ENCODE assay signal across 8 cellular contexts in genomic region chr9:77764894-77765780, GRCh38.
DNase-seq lines count a peak whose midpoint lies in the region; ATAC-seq, FAIRE-seq and TF ChIP-seq lines count a peak whose summit lies in the region.

No MANE protein-coding gene starts in this region.

- intact Hi-C loops in heart right ventricle (cut with DNase I) (no loop called here), cardiac septum (cut with DNase I) (loop anchor here (10.0 kb wide), 1 partner anchor 270 kb away; the partner anchor contains the start of gene GNAQ)

- H3K4me3 ChIP-seq in heart right ventricle = no peak overlapping the region
- H3K4me3 ChIP-seq in SK-N-MC = no peak overlapping the region

- DNase-seq in heart right ventricle (no peak), cardiac septum (ENCODE audit: low spot score) (no peak), SK-N-MC (ENCODE audit: low read depth, low spot score) (peak; percentile 55), foreskin melanocyte (peak; percentile 15), frontal cortex (ENCODE audit: low spot score in 2 of 2) (no peak), NCI-H524 treated with DMSO at 0.1 percent for 48 hours (lab: John Stamatoyannopoulos, UW) (no peak)

- H3K27ac ChIP-seq in heart right ventricle = peak overlapping the region in 1 of 10 donors; percentile 44
- H3K27ac ChIP-seq in SK-N-MC = no peak overlapping the region

- H3K9ac ChIP-seq in SK-N-MC (ENCODE audit: insufficient read length) = no peak overlapping the region

- no peak for FAIRE-seq in frontal cortex (lab: Jason Lieb, UNC)

- H3K27me3 ChIP-seq in heart right ventricle = no peaks in the 10 kb centered on the region

- H3K36me3 ChIP-seq in heart right ventricle (no peaks in the 10 kb centered on the region), SK-N-MC (ENCODE audit: insufficient read depth, low read length) (peaks cover 6% of the 10 kb centered on the region)

- peaks cover 0 to 17% (median 5%) of the 10 kb centered on the region in 9 donors for H3K4me1 ChIP-seq in heart right ventricle

- 68 to 74% methylated on average over 10 of the region's 10 CpGs for WGBS in heart right ventricle, 2 donors

- peak in 5 of 9 donors; percentile 19 to 53 (median 41) for TF ChIP-seq CTCF in heart right ventricle (IDR thresholded peaks at IDR 0.05)

- H3K9me3 ChIP-seq in heart right ventricle (peaks cover 0 to 17% (median 0%) of the 10 kb centered on the region in 11 donors), SK-N-MC (ENCODE audit: low read depth, low read length) (0 out of 2 replicates have a peak, but pooled peaks cover 4% of the 10 kb centered on the region)

- ATAC-seq in heart right ventricle (no peak), HG03175 (IDR thresholded peaks at IDR 0.05; ENCODE audit: unreplicated experiment) (no peak), HG02885 (IDR thresholded peaks at IDR 0.05; ENCODE audit: poor library complexity, unreplicated experiment) (no peak)

Comparison
In these comparisons a context has a peak if more than half of its experiments do, and no peak if none do; other contexts are left out.
1. DNase-seq: peak in SK-N-MC (single experiment) and foreskin melanocyte (single experiment); none in heart right ventricle (0 of 2), cardiac septum (single experiment), frontal cortex (0 of 2) and NCI-H524 treated with DMSO at 0.1 percent for 48 hours (single experiment).